12 cellular contexts compared by ENCODE assay signal in genomic region chr2:207254526-207255464, GRCh38.
A peak's percentile ranks its signal among the peaks of the same experiment; 100 is the strongest.
DNase-seq lines count a peak whose midpoint lies in the region; ATAC-seq, FAIRE-seq and TF ChIP-seq lines count a peak whose summit lies in the region.
"Had no signal": no experiment of that assay in that cellular context is flagged by ENCODE, and none has a peak within 500 bp of the region (broad histone marks: within the 10 kb centered on the region; RNA-seq: fewer than 3 reads in every experiment).

No MANE protein-coding gene starts in this region.

- ATAC-seq in GM21423 (IDR thresholded peaks at IDR 0.05; ENCODE audit: unreplicated experiment) (no peak), HG02885 (IDR thresholded peaks at IDR 0.05; ENCODE audit: poor library complexity, unreplicated experiment) (no peak)

- peak; percentile 71 for FAIRE-seq in GM12891 (lab: Jason Lieb, UNC)
- no peak for FAIRE-seq in GM19239 (lab: Jason Lieb, UNC)

- H3K27ac ChIP-seq in rectal smooth muscle tissue (ENCODE audit: low read depth, low read length) = peak overlapping the region; percentile 16
- H3K27ac ChIP-seq: cardiac muscle cell had no signal

- no peaks in the 10 kb centered on the region for H3K36me3 ChIP-seq in rectal smooth muscle tissue (ENCODE audit: control insufficient read depth, insufficient read depth, low read length)
- H3K36me3 ChIP-seq: cardiac muscle cell, thoracic aorta had no signal

- H3K27me3 ChIP-seq in rectal smooth muscle tissue (ENCODE audit: control insufficient read depth, insufficient read depth, low read length) = no peaks in the 10 kb centered on the region
- H3K27me3 ChIP-seq: cardiac muscle cell had no signal

- DNase-seq in GM12891 (ENCODE audit: insufficient read length, low spot score) (no peak), NOMO-1 treated with dmso at 0.1 percent for 144 hours (lab: John Stamatoyannopoulos, UW; ENCODE audit: unreplicated experiment) (peak; percentile 51), dermis blood vessel endothelial cell (peak; percentile 37), GM19239 (ENCODE audit: insufficient read length, low spot score) (no peak), hepatic stellate cell (ENCODE audit: low spot score) (no peak)
- DNase-seq: activated CD4-positive, alpha-beta T cell treated with anti-CD3 and anti-CD28 coated beads, Interleukin-2, amount 10 ng/mL, durations not matched to agents 24 days and 14 days; NCI-H774 had no signal

- peaks cover 38% of the 10 kb centered on the region for H3K4me1 ChIP-seq in rectal smooth muscle tissue (ENCODE audit: control insufficient read depth, insufficient read depth, low read length)

- H3K4me3 ChIP-seq in rectal smooth muscle tissue (ENCODE audit: low read length) = no peak overlapping the region
- H3K4me3 ChIP-seq: cardiac muscle cell, thoracic aorta had no signal

- no peak for TF ChIP-seq POLR2A in GM12891 (IDR thresholded peaks at IDR 0.05; ENCODE audit: low read depth, low read length)

- no peak overlapping the region for H3K9ac ChIP-seq in rectal smooth muscle tissue (ENCODE audit: low read length)

TF ChIP-seq in GM12891, 5 proteins besides CTCF, POLR2A, EP300 and RAD21:
- TF ChIP-seq TAF1 (IDR thresholded peaks at IDR 0.05; ENCODE audit: low read depth, low read length) (no peak), PAX5 (IDR thresholded peaks at IDR 0.05; ENCODE audit: insufficient read depth, low read length, severe bottlenecking) (no peak), POLR2AphosphoS5 (IDR thresholded peaks at IDR 0.05; ENCODE audit: low read depth, low read length) (no peak), POU2F2 (IDR thresholded peaks at IDR 0.05; ENCODE audit: low read depth, low read length) (no peak), SPI1 (IDR thresholded peaks at IDR 0.05; ENCODE audit: low read depth, low read length) (no peak)

Comparison
In these comparisons a context has a peak if more than half of its experiments do, and no peak if none do; other contexts are left out.
1. DNase-seq: peak in NOMO-1 treated with dmso at 0.1 percent for 144 hours (single experiment) and dermis blood vessel endothelial cell (single experiment); none in GM12891 (single experiment), GM19239 (single experiment) and hepatic stellate cell (single experiment).